In the genomic region with DNA sequence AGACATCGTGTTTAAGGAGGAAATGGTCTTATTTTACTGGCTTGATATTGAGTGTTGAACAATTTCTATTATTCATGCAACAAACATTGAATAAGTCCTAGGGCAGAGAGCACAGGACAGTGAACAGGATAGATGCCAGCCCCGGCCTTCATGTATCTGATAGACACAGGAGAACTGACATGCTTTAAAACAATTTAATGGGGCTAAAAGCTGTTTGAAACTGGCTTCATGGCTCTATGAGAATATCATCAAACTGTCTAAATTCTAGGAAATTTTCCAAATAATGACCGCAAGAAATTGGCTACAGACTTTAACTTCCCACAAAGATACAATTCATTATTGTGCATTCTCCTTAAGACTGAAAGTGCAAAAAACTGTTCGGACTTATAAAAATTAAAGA, we compare ENCODE assay signal across 16 cellular contexts.
"Had no signal": no experiment of that assay in that cellular context is flagged by ENCODE, and none has a peak within 500 bp of the region (broad histone marks: within the 10 kb centered on the region; RNA-seq: fewer than 3 reads in every experiment).

No MANE protein-coding gene starts in this region.

- H3K4me3 ChIP-seq: ascending aorta, cardiac muscle cell, mucosa of descending colon, pancreas, transverse colon had no signal

- H3K36me3 ChIP-seq: ascending aorta, cardiac muscle cell, heart left ventricle, pancreas, transverse colon had no signal

- H3K36me3 Mint-ChIP-seq: activated naive CD4-positive, alpha-beta T cell treated with anti-CD3 and anti-CD28 coated beads, Interleukin-2, amount 10 ng/mL, durations not matched to agents 7 days and 5 days; naive thymus-derived CD4-positive, alpha-beta T cell; stimulated activated effector memory CD8-positive, alpha-beta T cell treated with anti-CD3 and anti-CD28 coated beads, Interleukin-12 subunit alpha, Interleukin-12 subunit beta, amount 100 ng/mL, for 72 hours had no signal

- H3K27me3 ChIP-seq: ascending aorta, cardiac muscle cell, heart left ventricle, pancreas, transverse colon had no signal

- H3K27ac ChIP-seq: ascending aorta, cardiac muscle cell, pancreas, transverse colon, VCaP had no signal

- H3K4me1 Mint-ChIP-seq: activated naive CD4-positive, alpha-beta T cell treated with anti-CD3 and anti-CD28 coated beads, Interleukin-2, amount 10 ng/mL, durations not matched to agents 7 days and 5 days; naive thymus-derived CD4-positive, alpha-beta T cell; stimulated activated effector memory CD8-positive, alpha-beta T cell treated with anti-CD3 and anti-CD28 coated beads, Interleukin-12 subunit alpha, Interleukin-12 subunit beta, amount 100 ng/mL, for 72 hours had no signal

- ATAC-seq: left colon; mucosa of descending colon; naive thymus-derived CD4-positive, alpha-beta T cell; pancreas; stimulated activated effector memory CD8-positive, alpha-beta T cell treated with anti-CD3 and anti-CD28 coated beads, Interleukin-12 subunit alpha, Interleukin-12 subunit beta, amount 100 ng/mL, for 72 hours had no signal

- H3K4me1 ChIP-seq: ascending aorta, heart left ventricle, pancreas, transverse colon had no signal

- H3K27ac Mint-ChIP-seq: activated naive CD4-positive, alpha-beta T cell treated with anti-CD3 and anti-CD28 coated beads, Interleukin-2, amount 10 ng/mL, durations not matched to agents 7 days and 5 days; naive thymus-derived CD4-positive, alpha-beta T cell; stimulated activated effector memory CD8-positive, alpha-beta T cell treated with anti-CD3 and anti-CD28 coated beads, Interleukin-12 subunit alpha, Interleukin-12 subunit beta, amount 100 ng/mL, for 72 hours had no signal

- H3K27me3 Mint-ChIP-seq: activated naive CD4-positive, alpha-beta T cell treated with anti-CD3 and anti-CD28 coated beads, Interleukin-2, amount 10 ng/mL, durations not matched to agents 7 days and 5 days had no signal

- H3K9me3 ChIP-seq: ascending aorta, heart left ventricle, mucosa of descending colon, pancreas, SK-N-SH, transverse colon had no signal

- H3K4me3 Mint-ChIP-seq: activated naive CD4-positive, alpha-beta T cell treated with anti-CD3 and anti-CD28 coated beads, Interleukin-2, amount 10 ng/mL, durations not matched to agents 7 days and 5 days; naive thymus-derived CD4-positive, alpha-beta T cell; stimulated activated effector memory CD8-positive, alpha-beta T cell treated with anti-CD3 and anti-CD28 coated beads, Interleukin-12 subunit alpha, Interleukin-12 subunit beta, amount 100 ng/mL, for 72 hours had no signal

- DNase-seq: activated CD4-positive, alpha-beta T cell treated with anti-CD3 and anti-CD28 coated beads for 1 hour; activated CD4-positive, alpha-beta T cell treated with anti-CD3 and anti-CD28 coated beads, Interleukin-2, amount 50 U/mL, for 48 hours; activated naive CD4-positive, alpha-beta T cell treated with anti-CD3 and anti-CD28 coated beads, Interleukin-2, amount 10 ng/mL, durations not matched to agents 7 days and 5 days; heart left ventricle; left colon; mucosa of descending colon; naive thymus-derived CD4-positive, alpha-beta T cell; pancreas; SK-N-SH; stimulated activated CD4-positive, alpha-beta T cell treated with anti-CD3 and anti-CD28 coated beads, Interleukin-12 subunit alpha, Interleukin-12 subunit beta, amount 100 ng/mL, for 4 hours; T-helper 1 cell; transverse colon had no signal
